11 cellular contexts compared by ENCODE assay signal in the genomic region with DNA sequence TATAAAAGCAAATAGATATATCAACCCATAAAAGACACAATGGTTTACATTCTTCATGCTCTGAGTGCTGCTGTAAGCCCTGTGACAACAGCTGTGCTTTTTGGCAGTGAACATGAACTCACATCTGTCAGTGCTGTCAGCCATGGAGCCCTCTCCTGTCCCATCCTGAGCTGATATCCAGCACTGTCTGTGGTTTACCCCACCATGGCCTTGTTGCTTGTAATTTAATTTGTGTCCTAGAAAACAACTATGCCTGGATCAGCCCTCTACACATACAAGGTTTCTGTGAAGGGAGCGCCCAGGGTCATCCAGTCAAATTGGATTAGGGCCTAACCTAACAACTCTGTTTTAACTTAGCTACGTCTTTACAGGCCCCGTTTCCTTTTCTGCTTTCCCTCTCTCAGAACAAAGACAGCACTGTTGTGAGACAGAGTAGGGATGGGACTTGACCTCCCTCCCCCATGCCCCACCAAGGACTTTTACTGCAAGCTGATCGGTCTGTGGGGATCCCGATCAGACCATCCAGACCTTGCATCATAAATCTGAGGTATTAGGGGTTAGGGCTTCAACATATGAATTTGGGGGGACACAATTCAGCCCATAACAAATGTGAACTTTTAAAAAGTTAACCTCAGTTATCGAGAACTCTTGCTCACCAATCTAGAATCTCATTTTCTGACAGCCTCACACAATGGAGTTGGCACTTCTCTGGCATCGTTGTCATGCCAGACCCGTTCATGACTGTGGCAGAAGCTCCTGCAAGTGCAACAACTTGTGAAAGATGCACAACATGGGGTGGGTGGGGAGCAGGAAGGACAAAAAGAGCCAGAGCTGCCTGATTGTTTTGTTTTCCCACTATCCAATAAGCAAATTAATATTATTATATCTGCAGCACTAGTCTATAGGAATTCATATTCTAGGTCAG. TPM values are rescaled to one million over a fixed set of nuclear protein-coding genes. Genes with fewer than 3 reads are reported as not detected.
A peak's percentile ranks its signal among the peaks of the same experiment; 100 is the strongest.
DNase-seq lines count a peak whose midpoint lies in the region; ATAC-seq, FAIRE-seq and TF ChIP-seq lines count a peak whose summit lies in the region.
"Had no signal": no experiment of that assay in that cellular context is flagged by ENCODE, and none has a peak within 500 bp of the region (broad histone marks: within the 10 kb centered on the region; RNA-seq: fewer than 3 reads in every experiment).

No MANE protein-coding gene starts in this region.

- H3K9ac ChIP-seq in kidney (ENCODE audit: low read length in 2 of 2): no peak overlapping the region
- H3K9ac ChIP-seq in Karpas-422 (ENCODE audit: low read length): no peak overlapping the region

- no peaks in the 10 kb centered on the region for H3K79me2 ChIP-seq in Karpas-422 (ENCODE audit: low read length)

- H3K9me3 ChIP-seq in lower lobe of right lung: no peaks in the 10 kb centered on the region
- H3K9me3 ChIP-seq in kidney (ENCODE audit: control insufficient read depth in 1 of 2, low read length in 2 of 2): no peaks in the 10 kb centered on the region
- no peaks in the 10 kb centered on the region for H3K9me3 ChIP-seq in Karpas-422 (ENCODE audit: low read length)

- H2AFZ ChIP-seq in Karpas-422 (ENCODE audit: low read length): no peak overlapping the region

- TF ChIP-seq CTCF in dorsolateral prefrontal cortex (IDR thresholded peaks at IDR 0.05 in 54 of 56, conservative IDR thresholded peaks at IDR 0.05 in 2 of 56; ENCODE audit: low read depth in 1 of 56, partially characterized antibody in 56 of 56): peak in 9 of 56 donors; percentile 5 to 23 (median 12)
- no peak for TF ChIP-seq CTCF in lower lobe of right lung (IDR thresholded peaks at IDR 0.05)
- TF ChIP-seq CTCF in kidney (IDR thresholded peaks at IDR 0.05; ENCODE audit: borderline replicate concordance, extremely low read depth, insufficient read depth): no peak

- H3K27me3 ChIP-seq in dorsolateral prefrontal cortex (no peaks in the 10 kb centered on the region), lower lobe of right lung (ENCODE audit: low read depth) (no peaks in the 10 kb centered on the region), Karpas-422 (ENCODE audit: low read length) (no peaks in the 10 kb centered on the region; the same call in 1 of the 2 replicates)

- TF ChIP-seq POLR2A in H54 (IDR thresholded peaks at IDR 0.05; ENCODE audit: low read depth, low read length): no peak

- intact Hi-C loops in dorsolateral prefrontal cortex (cut with DNase I) (loop anchor here (2.0 to 10.0 kb wide), 7 partner anchors 206 to 759 kb away; partner anchors contain the start of gene ABCD3 (in 1 of the 2)), lower lobe of right lung (cut with DNase I) (no loop called here), kidney (cut with DNase I) (loop anchor here (10.0 kb wide), 1 partner anchor 279 kb away; no protein-coding TSS in a partner anchor)

- DNase-seq in NCI-H2171 treated with DMSO at 0.1 percent for 48 hours (lab: John Stamatoyannopoulos, UW) (peak; percentile 59), dorsolateral prefrontal cortex (peak in 8 of 10 donors; percentile 40 to 80 (median 60)), lower lobe of right lung (no peak), superior temporal gyrus (ENCODE audit: extremely low spot score) (peak; percentile 90), kidney (no peak), Karpas-422 (no peak), KG1 (lab: John Stamatoyannopoulos, UW) (no peak), H54 (ENCODE audit: insufficient read length, low spot score) (no peak)
- DNase-seq: NCI-H1048, T-helper 9 cell had no signal

- H3K4me2 ChIP-seq in Karpas-422 (ENCODE audit: low read depth, low read length, poor library complexity, severe bottlenecking): no peak overlapping the region

- ATAC-seq in lower lobe of right lung: peak in 1 of 2 donors; percentile 46

- H4K20me1 ChIP-seq in Karpas-422 (ENCODE audit: insufficient read depth, low read depth, low read length): no peaks in the 10 kb centered on the region

- H3K36me3 ChIP-seq in lower lobe of right lung (no peaks in the 10 kb centered on the region), kidney (ENCODE audit: control insufficient read depth in 1 of 2, insufficient read depth in 2 of 2, low read length in 2 of 2) (no peaks in the 10 kb centered on the region), Karpas-422 (ENCODE audit: insufficient read depth, low read length) (no peaks in the 10 kb centered on the region)

- no peaks in the 10 kb centered on the region for H3K9me2 ChIP-seq in Karpas-422 (replicated peaks; ENCODE audit: insufficient read depth, low read length)

- no peak for FAIRE-seq in kidney (lab: Jason Lieb, UNC)
- no peak for FAIRE-seq in H54 (lab: Jason Lieb, UNC)
- FAIRE-seq: frontal cortex had no signal

- H3K27ac ChIP-seq in dorsolateral prefrontal cortex (peak overlapping the region; percentile 77 to 97 (median 92)), lower lobe of right lung (peak overlapping the region; percentile 26), kidney (ENCODE audit: low read depth in 2 of 2, low read length in 2 of 2) (peak overlapping the region in 1 of 2 donors; percentile 1), Karpas-422 (ENCODE audit: low read length) (no peak overlapping the region)

- H3K4me1 ChIP-seq in lower lobe of right lung: peaks cover 18% of the 10 kb centered on the region
- peaks cover 11 to 16% of the 10 kb centered on the region in 2 donors for H3K4me1 ChIP-seq in kidney (ENCODE audit: control insufficient read depth in 1 of 2, insufficient read depth in 1 of 2, low read depth in 1 of 2, low read length in 2 of 2)
- peaks cover 5% of the 10 kb centered on the region for H3K4me1 ChIP-seq in Karpas-422 (ENCODE audit: low read length)

- H3K4me3 ChIP-seq in dorsolateral prefrontal cortex: peak overlapping the region in 7 of 59 donors; percentile 1 to 19 (median 7)
- H3K4me3 ChIP-seq in lower lobe of right lung: no peak overlapping the region
- H3K4me3 ChIP-seq in kidney (ENCODE audit: low read length in 2 of 2): no peak overlapping the region
- H3K4me3 ChIP-seq in Karpas-422 (ENCODE audit: low read length): no peak overlapping the region

RNA-seq across cellular contexts. Expression of gene SLC44A3, which starts 16.4 kb away (rescaled TPM):
- 10 to 100 TPM in 51 of 120 experiments, 1 to 10 TPM in 69; 3.1 to 27.1 (median 9.2) TPM for total RNA-seq in dorsolateral prefrontal cortex
- total RNA-seq in lower lobe of right lung: 19.3 TPM
- 49.6 TPM for total RNA-seq in kidney
- 35.2 TPM for polyA plus RNA-seq in kidney (ENCODE audit: insufficient read depth, low read depth, low replicate concordance)
- total RNA-seq in Karpas-422 (2014; rRNA removed; shearing (Covaris generic); ENCODE audit: low replicate concordance): not detected in 2 replicates

Comparison
In these comparisons a context has a peak if more than half of its experiments do, and no peak if none do; other contexts are left out.
1. DNase-seq: peak in NCI-H2171 treated with DMSO at 0.1 percent for 48 hours (single experiment), dorsolateral prefrontal cortex (8 of 10) and superior temporal gyrus (single experiment); none in lower lobe of right lung (single experiment), kidney (single experiment), Karpas-422 (single experiment), KG1 (single experiment) and H54 (single experiment).